ENCODE assay signal across 23 cellular contexts in the genomic region with DNA sequence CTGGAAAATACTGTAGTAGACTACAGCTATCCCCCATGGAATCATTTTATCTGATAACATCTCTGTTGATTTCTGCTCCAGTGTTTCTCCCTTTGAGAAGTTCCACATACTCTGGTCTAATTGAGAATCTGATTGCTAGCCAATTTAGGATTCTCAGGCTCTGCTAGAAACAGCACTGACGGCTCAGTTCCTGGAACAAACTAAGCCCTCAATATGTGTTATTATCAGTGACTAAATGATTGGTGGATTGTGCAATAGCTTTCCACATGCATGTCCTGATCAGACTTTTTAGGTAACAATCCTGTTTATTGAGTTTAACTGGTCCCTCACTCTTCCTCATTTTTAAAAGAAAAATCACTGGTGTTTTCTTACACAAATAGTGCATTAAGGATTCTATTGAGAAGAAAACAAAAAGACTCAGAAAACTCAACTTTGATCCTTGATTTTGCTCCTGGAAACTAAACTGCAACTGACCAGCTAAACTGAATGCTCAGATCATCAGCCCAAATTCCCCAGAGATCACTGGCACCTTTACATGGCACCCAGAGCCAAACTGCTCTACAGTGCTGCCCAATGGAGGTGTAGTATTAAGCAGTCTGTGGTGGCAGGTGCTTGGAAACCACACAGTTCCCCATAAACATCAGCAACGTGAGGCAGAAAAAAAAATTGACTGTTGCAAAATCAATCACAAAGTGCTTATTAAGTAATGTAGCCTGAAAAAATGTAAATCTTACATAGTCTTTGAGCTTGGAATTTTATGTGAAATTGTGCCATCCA.
DNase-seq lines count a peak whose midpoint lies in the region; ATAC-seq, FAIRE-seq and TF ChIP-seq lines count a peak whose summit lies in the region.
"Had no signal": no experiment of that assay in that cellular context is flagged by ENCODE, and none has a peak within 500 bp of the region (broad histone marks: within the 10 kb centered on the region; RNA-seq: fewer than 3 reads in every experiment).

No MANE protein-coding gene starts in this region.

- TF ChIP-seq POLR2A in HepG2 (IDR thresholded peaks at IDR 0.05; ENCODE audit: insufficient read depth in 1 of 2, low read depth in 2 of 2, low read length in 2 of 2), result no peak
- no peak for TF ChIP-seq POLR2A in right lobe of liver (IDR thresholded peaks at IDR 0.05)
- no peak for TF ChIP-seq POLR2A in body of pancreas (IDR thresholded peaks at IDR 0.05)

- no peaks in the 10 kb centered on the region for H3K27me3 ChIP-seq in HepG2 (ENCODE audit: control insufficient read depth in 1 of 2, insufficient read depth in 2 of 2, low read length in 2 of 2)
- no peaks in the 10 kb centered on the region for H3K27me3 ChIP-seq in right lobe of liver
- H3K27me3 ChIP-seq in body of pancreas, result no peaks in the 10 kb centered on the region
- no peaks in the 10 kb centered on the region for H3K27me3 ChIP-seq in lower lobe of right lung (ENCODE audit: low read depth)
- H3K27me3 ChIP-seq in tibial artery, result no peaks in the 10 kb centered on the region
- H3K27me3 ChIP-seq: BLaER1 treated with 17β-estradiol and CSF1 and Interleukin-3, amounts not matched to agents 10 nM and 100 nM had no signal

- no peaks in the 10 kb centered on the region for H3K4me1 Mint-ChIP-seq in osteocyte (ENCODE audit: unreplicated experiment)

- no peak overlapping the region for H3K27ac Mint-ChIP-seq in osteocyte (ENCODE audit: unreplicated experiment)
- H3K27ac Mint-ChIP-seq: CD8-positive, alpha-beta T cell had no signal

- H3K9me3 ChIP-seq in HepG2 (ENCODE audit: low read length), result peaks cover 24% of the 10 kb centered on the region
- peaks cover 0 to 4% (median 0%) of the 10 kb centered on the region in 4 donors for H3K9me3 ChIP-seq in right lobe of liver
- H3K9me3 ChIP-seq in body of pancreas, result no peaks in the 10 kb centered on the region
- no peaks in the 10 kb centered on the region for H3K9me3 ChIP-seq in lower lobe of right lung
- peaks cover 0 to 3% (median 0%) of the 10 kb centered on the region in 3 donors for H3K9me3 ChIP-seq in tibial artery

- TF ChIP-seq EP300 in HepG2 (IDR thresholded peaks at IDR 0.05; ENCODE audit: low read depth in 2 of 2, low read length in 2 of 2) (no peak), HepG2 (CRISPR knock-in tag; IDR thresholded peaks at IDR 0.05; ENCODE audit: borderline replicate concordance) (no peak)

- H2AFZ ChIP-seq in HepG2 (ENCODE audit: low read length), result no peak overlapping the region

- H3K36me3 ChIP-seq in HepG2 (replicated peaks in 1 of 2; ENCODE audit: control insufficient read depth in 1 of 2, insufficient read depth in 2 of 2, low read length in 2 of 2) (no peaks in the 10 kb centered on the region), right lobe of liver (no peaks in the 10 kb centered on the region), body of pancreas (replicated peaks in 1 of 2; ENCODE audit: insufficient read depth in 1 of 2, low read depth in 2 of 2) (no peaks in the 10 kb centered on the region), lower lobe of right lung (no peaks in the 10 kb centered on the region), tibial artery (no peaks in the 10 kb centered on the region)
- H3K36me3 ChIP-seq: BLaER1 treated with 17β-estradiol and CSF1 and Interleukin-3, amounts not matched to agents 10 nM and 100 nM had no signal

- intact Hi-C loops in HepG2 (cut with micrococcal nuclease; ENCODE audit: unreplicated experiment) (no loop called here), right lobe of liver (cut with DNase I) (no loop called here), body of pancreas (cut with DNase I) (no loop called here), lower lobe of right lung (cut with DNase I) (no loop called here), tibial artery (cut with DNase I; ENCODE audit: low total_unique reads) (no loop called here)

- no peak for TF ChIP-seq RAD21 in HepG2 (CRISPR knock-in tag; IDR thresholded peaks at IDR 0.05)

- no peaks in the 10 kb centered on the region for H3K27me3 Mint-ChIP-seq in osteocyte (ENCODE audit: unreplicated experiment)

- ATAC-seq in HepG2 (no peak), right lobe of liver (no peak), body of pancreas (peak; percentile 45), lower lobe of right lung (peak; percentile 49 to 77)
- ATAC-seq: A549; CD8-positive, alpha-beta T cell had no signal

- FAIRE-seq in HepG2 (lab: Jason Lieb, UNC), result no peak
- FAIRE-seq: A549, GM12892, GM18507, HTR-8/SVneo had no signal

- H3K9ac ChIP-seq in HepG2 (ENCODE audit: insufficient read depth, low read depth, low read length), result no peak overlapping the region
- H3K9ac ChIP-seq: BLaER1 treated with 17β-estradiol and CSF1 and Interleukin-3, amounts not matched to agents 10 nM and 100 nM had no signal

- in situ Hi-C loops in HepG2 (cut with HindIII; ENCODE audit: extremely low pct_ligation_motif_present, low pct_unique_long_range_greater_than_20kb), result no loop called here

- no peak overlapping the region for H3K4me3 Mint-ChIP-seq in osteocyte (ENCODE audit: unreplicated experiment)
- H3K4me3 Mint-ChIP-seq: CD8-positive, alpha-beta T cell; H9 had no signal

- 5% methylated on average over 2 of the region's 2 CpGs for WGBS in HepG2 (ENCODE audit: low lambda C conversion rate)
- WGBS in right lobe of liver (ENCODE audit: insufficient coverage, low coverage, low lambda C conversion rate, missing lambda C conversion rate), result 21% methylated on average over 2 of the region's 2 CpGs
- 7 to 22% methylated on average over 2 of the region's 2 CpGs for WGBS in body of pancreas, 2 donors

- H4K20me1 ChIP-seq in HepG2 (ENCODE audit: insufficient read depth, low read length), result no peaks in the 10 kb centered on the region
- H4K20me1 ChIP-seq: BLaER1 treated with 17β-estradiol and CSF1 and Interleukin-3, amounts not matched to agents 10 nM and 100 nM had no signal

- CTCF ChIA-PET in HepG2 (lab: Yijun Ruan, JAX; ENCODE audit: low intra/inter-chr PET ratio, low total read pairs), result no interaction called here

- no peaks in the 10 kb centered on the region for H3K79me2 ChIP-seq in HepG2 (ENCODE audit: insufficient read depth, low read length)

- TF ChIP-seq CTCF in HepG2 (CRISPR knock-in tag; IDR thresholded peaks at IDR 0.05) (no peak), right lobe of liver (IDR thresholded peaks at IDR 0.05) (no peak), body of pancreas (IDR thresholded peaks at IDR 0.05) (no peak), lower lobe of right lung (IDR thresholded peaks at IDR 0.05) (no peak), tibial artery (IDR thresholded peaks at IDR 0.05) (no peak), osteocyte (IDR thresholded peaks at IDR 0.05) (no peak)

- no peak for DNase-seq in HepG2 (ENCODE audit: low spot score)
- no peak for DNase-seq in right lobe of liver
- DNase-seq in body of pancreas, result peak in 1 of 4 donors; percentile 5
- DNase-seq in lower lobe of right lung, result no peak
- no peak for DNase-seq in NCI-H146 (lab: John Stamatoyannopoulos, UW)
- no peak for DNase-seq in tibial artery
- no peak for DNase-seq in osteocyte (ENCODE audit: extremely low spot score, unreplicated experiment)
- DNase-seq: Calu3; CD8-positive, alpha-beta T cell; H9; Kasumi-1; MM.1S; NCI-H1092; NCI-H1436 treated with DMSO at 0.1 percent for 48 hours; NCI-H2029 treated with DMSO at 0.1 percent for 48 hours; NCI-H524; NCI-H82; SIG-M5 had no signal

- POLR2A ChIA-PET in HepG2 (lab: Yijun Ruan, JAX), result no interaction called here

- BruUV-seq in HepG2 (replicated peaks; lab: Mats Ljungman, UMichigan), result no TSS peak

- no peak overlapping the region for H3K27ac ChIP-seq in HepG2 (ENCODE audit: extremely low read length, insufficient read depth, low read length)
- no peak overlapping the region for H3K27ac ChIP-seq in right lobe of liver
- H3K27ac ChIP-seq in body of pancreas, result no peak overlapping the region
- no peak overlapping the region for H3K27ac ChIP-seq in lower lobe of right lung
- H3K27ac ChIP-seq in tibial artery, result no peak overlapping the region
- H3K27ac ChIP-seq: A549; BLaER1 treated with 17β-estradiol and CSF1 and Interleukin-3, amounts not matched to agents 10 nM and 100 nM had no signal

- H3K36me3 Mint-ChIP-seq in osteocyte (ENCODE audit: unreplicated experiment), result peaks cover 10% of the 10 kb centered on the region
- H3K36me3 Mint-ChIP-seq: CD8-positive, alpha-beta T cell had no signal

- H3K4me3 ChIP-seq in HepG2 (replicated peaks in 1 of 3; ENCODE audit: insufficient read depth in 1 of 3, low read depth in 2 of 3, low read length in 3 of 3), result no peak overlapping the region
- H3K4me3 ChIP-seq in right lobe of liver, result no peak overlapping the region
- no peak overlapping the region for H3K4me3 ChIP-seq in body of pancreas
- H3K4me3 ChIP-seq in lower lobe of right lung, result no peak overlapping the region
- no peak overlapping the region for H3K4me3 ChIP-seq in tibial artery
- H3K4me3 ChIP-seq: A549; BLaER1 treated with 17β-estradiol and CSF1 and Interleukin-3, amounts not matched to agents 10 nM and 100 nM had no signal

- H3K4me1 ChIP-seq in HepG2 (ENCODE audit: insufficient read depth, low read length), result no peaks in the 10 kb centered on the region
- H3K4me1 ChIP-seq in right lobe of liver, result no peaks in the 10 kb centered on the region
- H3K4me1 ChIP-seq in body of pancreas, result peaks cover 7% of the 10 kb centered on the region
- no peaks in the 10 kb centered on the region for H3K4me1 ChIP-seq in lower lobe of right lung
- no peaks in the 10 kb centered on the region for H3K4me1 ChIP-seq in tibial artery
- H3K4me1 ChIP-seq: A549; BLaER1 treated with 17β-estradiol and CSF1 and Interleukin-3, amounts not matched to agents 10 nM and 100 nM had no signal

- peaks cover 24% of the 10 kb centered on the region for H3K9me3 Mint-ChIP-seq in osteocyte (ENCODE audit: unreplicated experiment)

- H3K4me2 ChIP-seq in HepG2 (ENCODE audit: low read depth, low read length), result no peak overlapping the region
- H3K4me2 ChIP-seq: A549; BLaER1 treated with 17β-estradiol and CSF1 and Interleukin-3, amounts not matched to agents 10 nM and 100 nM had no signal

TF ChIP-seq in HepG2, 621 proteins besides CTCF, POLR2A, EP300 and RAD21:
- TF ChIP-seq CEBPB (IDR thresholded peaks at IDR 0.05; ENCODE audit: borderline replicate concordance, low read depth, low read length) (peak; percentile 86), ZNF205 (CRISPR knock-in tag; IDR thresholded peaks at IDR 0.05) (no peak), NAIF1 (CRISPR knock-in tag; IDR thresholded peaks at IDR 0.05; ENCODE audit: borderline replicate concordance) (no peak)

Comparison
In these comparisons a context has a peak if more than half of its experiments do, and no peak if none do; other contexts are left out.
1. ATAC-seq: peak in body of pancreas (single experiment) and lower lobe of right lung (2 of 2); none in HepG2 (single experiment) and right lobe of liver (0 of 4).